In the genomic region with DNA sequence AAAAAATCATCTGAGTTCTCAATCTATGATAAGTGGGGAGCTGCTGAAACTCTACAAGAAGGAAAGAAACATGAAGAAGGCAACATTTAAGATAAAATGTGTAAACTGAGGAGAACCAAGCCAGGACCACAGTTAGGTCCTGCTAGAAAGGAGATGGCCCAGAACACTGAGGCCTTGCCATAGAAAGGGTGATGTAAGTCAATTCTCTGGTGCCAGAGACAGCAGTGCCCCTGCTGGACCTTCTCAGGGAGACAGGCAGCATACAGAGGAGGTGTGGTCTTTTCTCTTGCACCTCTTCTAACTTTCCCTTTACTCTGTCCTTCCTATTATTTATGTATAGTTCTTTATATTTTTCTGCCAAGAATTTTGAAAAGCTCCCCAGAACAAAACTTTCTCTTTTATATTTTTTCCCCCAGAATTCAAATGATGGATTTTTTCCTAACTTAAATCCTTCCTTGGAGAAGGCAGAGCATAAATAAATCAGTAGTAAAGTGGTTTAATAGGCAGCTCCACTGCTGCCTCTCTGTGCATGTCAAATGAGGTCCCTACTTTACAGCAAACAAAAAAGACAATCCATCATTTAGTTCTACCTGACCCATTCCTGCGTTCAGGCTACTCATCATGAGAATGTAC, we compare ENCODE assay signal across 8 cellular contexts. TPM values are rescaled to one million over a fixed set of nuclear protein-coding genes. Genes with fewer than 3 reads are reported as not detected.
A peak's percentile ranks its signal among the peaks of the same experiment; 100 is the strongest.
DNase-seq lines count a peak whose midpoint lies in the region; ATAC-seq and TF ChIP-seq lines count a peak whose summit lies in the region.

No MANE protein-coding gene starts in this region.

- TF ChIP-seq CTCF in LNCAP (IDR thresholded peaks at IDR 0.05) (peak; percentile 54), left ventricle myocardium inferior (IDR thresholded peaks at IDR 0.05; ENCODE audit: borderline replicate concordance) (peak; percentile 66)

- POLR2A ChIA-PET in activated CD4-positive, alpha-beta memory T cell treated with anti-CD3 and anti-CD28 coated beads, Interleukin-2, amount 10 ng/mL, durations not matched to agents 7 days and 5 days (lab: Charles Lee) = interaction anchor here (1.0 to 1.9 kb wide), 5 partner anchors 7 to 81 kb away, joined by 3 to 12 read pairs (median 5); a partner anchor contains a TSS

- H3K27me3 ChIP-seq in left ventricle myocardium inferior (ENCODE audit: low read depth) = no peaks in the 10 kb centered on the region

- H3K27ac ChIP-seq in left ventricle myocardium inferior (replicated peaks) = no peak overlapping the region

- CTCF ChIA-PET in activated CD4-positive, alpha-beta memory T cell treated with anti-CD3 and anti-CD28 coated beads, Interleukin-2, amount 10 ng/mL, durations not matched to agents 7 days and 5 days (lab: Charles Lee) = interaction anchor here (0.8 to 3.9 kb wide), 7 partner anchors 8 to 116 kb away, joined by 3 to 59 read pairs (median 7); a partner anchor contains a TSS

- H3K4me3 ChIP-seq in left ventricle myocardium inferior = no peak overlapping the region

- peaks cover 20% of the 10 kb centered on the region for H3K4me1 Mint-ChIP-seq in activated CD4-positive, alpha-beta T cell treated with anti-CD3 and anti-CD28 coated beads, Interleukin-2, amount 10 ng/mL, durations not matched to agents 24 days and 14 days
- H3K4me1 Mint-ChIP-seq in activated CD4-positive, alpha-beta memory T cell treated with anti-CD3 and anti-CD28 coated beads, Interleukin-2, amount 10 ng/mL, durations not matched to agents 7 days and 5 days = peaks cover 40% of the 10 kb centered on the region
- H3K4me1 Mint-ChIP-seq in stimulated activated naive CD8-positive, alpha-beta T cell treated with anti-CD3 and anti-CD28 coated beads, Interleukin-15, amount 100 ng/mL, for 72 hours = peaks cover 28% of the 10 kb centered on the region

- H3K9me3 ChIP-seq in left ventricle myocardium inferior (replicated peaks) = no peaks in the 10 kb centered on the region

- H3K4me1 ChIP-seq in left ventricle myocardium inferior = peaks cover 41% of the 10 kb centered on the region

- H3K36me3 ChIP-seq in left ventricle myocardium inferior = peaks cover 7% of the 10 kb centered on the region

- no peaks in the 10 kb centered on the region for H3K27me3 Mint-ChIP-seq in activated CD4-positive, alpha-beta T cell treated with anti-CD3 and anti-CD28 coated beads, Interleukin-2, amount 10 ng/mL, durations not matched to agents 24 days and 14 days
- no peaks in the 10 kb centered on the region for H3K27me3 Mint-ChIP-seq in activated CD4-positive, alpha-beta memory T cell treated with anti-CD3 and anti-CD28 coated beads, Interleukin-2, amount 10 ng/mL, durations not matched to agents 7 days and 5 days
- no peaks in the 10 kb centered on the region for H3K27me3 Mint-ChIP-seq in stimulated activated naive CD8-positive, alpha-beta T cell treated with anti-CD3 and anti-CD28 coated beads, Interleukin-15, amount 100 ng/mL, for 72 hours

- intact Hi-C loops in activated CD4-positive, alpha-beta T cell treated with anti-CD3 and anti-CD28 coated beads, Interleukin-2, amount 10 ng/mL, durations not matched to agents 24 days and 14 days (cut with micrococcal nuclease) = no loop called here
- intact Hi-C loops in left ventricle myocardium inferior (cut with micrococcal nuclease) = loop anchor here (5.0 kb wide), 1 partner anchor 115 kb away; no protein-coding TSS in a partner anchor

- no peak overlapping the region for H3K4me3 Mint-ChIP-seq in activated CD4-positive, alpha-beta T cell treated with anti-CD3 and anti-CD28 coated beads, Interleukin-2, amount 10 ng/mL, durations not matched to agents 24 days and 14 days
- no peak overlapping the region for H3K4me3 Mint-ChIP-seq in activated CD4-positive, alpha-beta memory T cell treated with anti-CD3 and anti-CD28 coated beads, Interleukin-2, amount 10 ng/mL, durations not matched to agents 7 days and 5 days
- no peak overlapping the region for H3K4me3 Mint-ChIP-seq in stimulated activated naive CD8-positive, alpha-beta T cell treated with anti-CD3 and anti-CD28 coated beads, Interleukin-15, amount 100 ng/mL, for 72 hours

- H3K9me3 Mint-ChIP-seq in activated CD4-positive, alpha-beta T cell treated with anti-CD3 and anti-CD28 coated beads, Interleukin-2, amount 10 ng/mL, durations not matched to agents 24 days and 14 days = no peaks in the 10 kb centered on the region
- no peaks in the 10 kb centered on the region for H3K9me3 Mint-ChIP-seq in activated CD4-positive, alpha-beta memory T cell treated with anti-CD3 and anti-CD28 coated beads, Interleukin-2, amount 10 ng/mL, durations not matched to agents 7 days and 5 days
- H3K9me3 Mint-ChIP-seq in stimulated activated naive CD8-positive, alpha-beta T cell treated with anti-CD3 and anti-CD28 coated beads, Interleukin-15, amount 100 ng/mL, for 72 hours = no peaks in the 10 kb centered on the region

- peak; percentile 83 for ATAC-seq in stimulated activated naive CD8-positive, alpha-beta T cell treated with anti-CD3 and anti-CD28 coated beads, Interleukin-15, amount 100 ng/mL, for 72 hours
- ATAC-seq in HG03571 (IDR thresholded peaks at IDR 0.05; ENCODE audit: unreplicated experiment) (no peak), GM21529 (IDR thresholded peaks at IDR 0.05; ENCODE audit: unreplicated experiment) (no peak)

- H3K36me3 Mint-ChIP-seq in activated CD4-positive, alpha-beta T cell treated with anti-CD3 and anti-CD28 coated beads, Interleukin-2, amount 10 ng/mL, durations not matched to agents 24 days and 14 days (ENCODE audit: low read depth) = peaks cover 34% of the 10 kb centered on the region
- H3K36me3 Mint-ChIP-seq in activated CD4-positive, alpha-beta memory T cell treated with anti-CD3 and anti-CD28 coated beads, Interleukin-2, amount 10 ng/mL, durations not matched to agents 7 days and 5 days (ENCODE audit: low read depth) = peaks cover 28% of the 10 kb centered on the region

- peak; percentile 69 for DNase-seq in activated CD4-positive, alpha-beta T cell treated with anti-CD3 and anti-CD28 coated beads, Interleukin-2, amount 10 ng/mL, durations not matched to agents 24 days and 14 days
- no peak for DNase-seq in activated CD4-positive, alpha-beta T cell treated with anti-CD3 and anti-CD28 coated beads, Interleukin-2, amount 50 U/mL, for 4 hours
- no peak for DNase-seq in activated CD4-positive, alpha-beta memory T cell treated with anti-CD3 and anti-CD28 coated beads, Interleukin-2, amount 10 ng/mL, durations not matched to agents 7 days and 5 days
- no peak for DNase-seq in left ventricle myocardium inferior
- peak in 1 of 2 donors; percentile 46 for DNase-seq in stimulated activated naive CD8-positive, alpha-beta T cell treated with anti-CD3 and anti-CD28 coated beads, Interleukin-15, amount 100 ng/mL, for 72 hours

- no peak overlapping the region for H3K27ac Mint-ChIP-seq in activated CD4-positive, alpha-beta T cell treated with anti-CD3 and anti-CD28 coated beads, Interleukin-2, amount 10 ng/mL, durations not matched to agents 24 days and 14 days
- peak overlapping the region; percentile 23 for H3K27ac Mint-ChIP-seq in activated CD4-positive, alpha-beta memory T cell treated with anti-CD3 and anti-CD28 coated beads, Interleukin-2, amount 10 ng/mL, durations not matched to agents 7 days and 5 days
- peak overlapping the region in 1 of 2 donors; percentile 21 for H3K27ac Mint-ChIP-seq in stimulated activated naive CD8-positive, alpha-beta T cell treated with anti-CD3 and anti-CD28 coated beads, Interleukin-15, amount 100 ng/mL, for 72 hours

RNA-seq across cellular contexts. Expression of a gene that starts 9.0 kb away (rescaled TPM):
- 131 and 137 TPM in 2 replicates for total RNA-seq in activated CD4-positive, alpha-beta T cell treated with anti-CD3 and anti-CD28 coated beads, Interleukin-2, amount 10 ng/mL, durations not matched to agents 24 days and 14 days
- total RNA-seq in activated CD4-positive, alpha-beta memory T cell treated with anti-CD3 and anti-CD28 coated beads, Interleukin-2, amount 10 ng/mL, durations not matched to agents 7 days and 5 days = 10 to 100 TPM; 70.7 to 75.3 TPM
- total RNA-seq in left ventricle myocardium inferior = 199 TPM

RNA-seq across cellular contexts. Expression of a gene that starts 44.2 kb away (rescaled TPM):
- not detected in 2 replicates for total RNA-seq in activated CD4-positive, alpha-beta T cell treated with anti-CD3 and anti-CD28 coated beads, Interleukin-2, amount 10 ng/mL, durations not matched to agents 24 days and 14 days
- not detected for total RNA-seq in activated CD4-positive, alpha-beta memory T cell treated with anti-CD3 and anti-CD28 coated beads, Interleukin-2, amount 10 ng/mL, durations not matched to agents 7 days and 5 days
- total RNA-seq in left ventricle myocardium inferior = 42.0 TPM

Comparison
In these comparisons a context has a peak if more than half of its experiments do, and no peak if none do; other contexts are left out.
1. RNA of a gene that starts 44.2 kb away (total RNA-seq): 42.0 TPM in left ventricle myocardium inferior (single experiment); not detected in activated CD4-positive, alpha-beta T cell treated with anti-CD3 and anti-CD28 coated beads, Interleukin-2, amount 10 ng/mL, durations not matched to agents 24 days and 14 days and not detected in activated CD4-positive, alpha-beta memory T cell treated with anti-CD3 and anti-CD28 coated beads, Interleukin-2, amount 10 ng/mL, durations not matched to agents 7 days and 5 days; every median in the first group is over 10 times any median in the second.